12 cellular contexts compared by ENCODE assay signal in the genomic region with DNA sequence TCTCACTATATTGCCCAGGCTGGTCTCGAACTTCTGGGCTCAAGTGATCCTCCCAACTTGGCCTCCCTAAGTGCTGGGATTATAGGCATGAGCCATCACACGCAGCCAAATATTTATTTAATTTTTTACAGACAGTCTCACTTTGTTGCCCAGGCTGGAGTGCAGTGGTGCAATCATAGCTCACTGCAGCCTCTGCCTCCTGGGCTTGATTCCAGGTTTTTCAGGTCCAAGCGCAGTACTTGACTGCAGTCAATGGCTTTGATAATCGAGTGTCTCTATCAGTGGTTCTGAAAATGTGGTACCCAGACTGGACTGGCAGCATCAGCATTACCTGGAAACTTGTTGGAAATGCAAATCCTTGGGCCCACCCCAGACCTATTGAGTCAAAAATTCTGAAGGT.
"Had no signal": no experiment of that assay in that cellular context is flagged by ENCODE, and none has a peak within 500 bp of the region (broad histone marks: within the 10 kb centered on the region; RNA-seq: fewer than 3 reads in every experiment).

No MANE protein-coding gene starts in this region.

- DNase-seq: activated CD4-positive, alpha-beta T cell treated with anti-CD3 and anti-CD28 coated beads, Interleukin-2, amount 10 ng/mL, durations not matched to agents 7 days and 5 days; activated CD8-positive, alpha-beta memory T cell treated with anti-CD3 and anti-CD28 coated beads, Interleukin-2, amount 50 U/mL, for 48 hours; activated gamma-delta T cell; activated T-cell treated with anti-CD3 and anti-CD28 coated beads, Interleukin-2, amount 50 U/mL, for 72 hours; cerebellar nuclear complex; effector memory CD8-positive, alpha-beta T cell; kidney glomerular epithelial cell; lower lobe of right lung; psoas muscle; stimulated activated CD4-positive, alpha-beta T cell treated with anti-CD3 and anti-CD28 coated beads, Interleukin-1b, Interleukin-23, amount 100 ng/mL, for 48 hours; stimulated activated naive CD8-positive, alpha-beta T cell treated with anti-CD3 and anti-CD28 coated beads, Interleukin-15, amount 100 ng/mL, for 72 hours; upper lobe of left lung had no signal

- H3K4me3 ChIP-seq: lower lobe of right lung, psoas muscle, upper lobe of left lung had no signal

- ATAC-seq: activated T-cell treated with anti-CD3 and anti-CD28 coated beads, Interleukin-2, amount 50 U/mL, for 72 hours; effector memory CD8-positive, alpha-beta T cell; lower lobe of right lung; psoas muscle; stimulated activated naive CD8-positive, alpha-beta T cell treated with anti-CD3 and anti-CD28 coated beads, Interleukin-15, amount 100 ng/mL, for 72 hours had no signal
